ENCODE assay signal across 13 cellular contexts in genomic region chr13:32734511-32734910, GRCh38.
DNase-seq lines count a peak whose midpoint lies in the region; ATAC-seq and TF ChIP-seq lines count a peak whose summit lies in the region.
"Had no signal": no experiment of that assay in that cellular context is flagged by ENCODE, and none has a peak within 500 bp of the region (broad histone marks: within the 10 kb centered on the region; RNA-seq: fewer than 3 reads in every experiment).

No MANE protein-coding gene starts in this region.

- H3K4me3 Mint-ChIP-seq in activated T-cell treated with anti-CD3 and anti-CD28 coated beads, Interleukin-2, amount 50 U/mL, for 24 hours: no peak overlapping the region
- H3K4me3 Mint-ChIP-seq: T-helper 1 cell treated with Interleukin-12 subunit alpha and Interleukin-12 subunit beta and Interleukin-4 antibody, amounts not matched to agents 30 μg/mL and 1 μg/mL, for 36 hours had no signal

- no peak overlapping the region; the same call in 1 of the 2 replicates for H3K23ac ChIP-seq in IMR-90 (ENCODE audit: low read depth, low read length)
- H3K23ac ChIP-seq in neuronal stem cell (ENCODE audit: low read depth, low read length, poor library complexity): no peak overlapping the region

- POLR2A ChIA-PET in IMR-90 (lab: Charles Lee; ENCODE audit: unreplicated experiment): interaction anchor here (0.6 kb wide), 1 partner anchor 16 kb away, joined by 3 read pairs; no protein-coding TSS in a partner anchor

- no TSS peak for BruUV-seq in IMR-90 (replicated peaks; lab: Mats Ljungman, UMichigan)

- H3K9me3 ChIP-seq in IMR-90 (ENCODE audit: control insufficient read depth, insufficient read depth, low read length) (no peaks in the 10 kb centered on the region), smooth muscle cell (replicated peaks; ENCODE audit: low read depth) (no peaks in the 10 kb centered on the region), neuronal stem cell (replicated peaks in 1 of 2; ENCODE audit: control insufficient read depth in 2 of 2, insufficient read depth in 1 of 2, low read depth in 1 of 2, low read length in 2 of 2) (no peaks in the 10 kb centered on the region)

- H3K9me3 Mint-ChIP-seq in activated T-cell treated with anti-CD3 and anti-CD28 coated beads, Interleukin-2, amount 50 U/mL, for 24 hours: no peaks in the 10 kb centered on the region
- H3K9me3 Mint-ChIP-seq: T-helper 1 cell treated with Interleukin-12 subunit alpha and Interleukin-12 subunit beta and Interleukin-4 antibody, amounts not matched to agents 30 μg/mL and 1 μg/mL, for 36 hours had no signal

- no peak overlapping the region for H2AFZ ChIP-seq in IMR-90 (replicated peaks; ENCODE audit: low read length, poor library complexity)
- no peak overlapping the region for H2AFZ ChIP-seq in smooth muscle cell (ENCODE audit: low read depth)
- no peak overlapping the region for H2AFZ ChIP-seq in neuronal stem cell (ENCODE audit: low read length)

- no peaks in the 10 kb centered on the region for H3F3A ChIP-seq in smooth muscle cell (ENCODE audit: low read depth)

- no peak overlapping the region for H3K9ac ChIP-seq in IMR-90 (ENCODE audit: low read depth, low read length)
- H3K9ac ChIP-seq in smooth muscle cell (ENCODE audit: low read depth): no peak overlapping the region
- H3K9ac ChIP-seq in neuronal stem cell (ENCODE audit: low read depth, low read length, poor library complexity): no peak overlapping the region

- H3K79me1 ChIP-seq in IMR-90 (ENCODE audit: low read depth in 1 of 2, low read length in 2 of 2) (peaks cover 0 to 4% of the 10 kb centered on the region in 2 experiments; a peak in 2 of 4 replicates), neuronal stem cell (ENCODE audit: low read depth, low read length) (peaks cover 2% of the 10 kb centered on the region)

- no peak for TF ChIP-seq POLR2A in IMR-90 (IDR thresholded peaks at IDR 0.05; ENCODE audit: low read depth, low read length)

- H2BK5ac ChIP-seq in IMR-90 (ENCODE audit: low read depth, low read length, poor library complexity, severe bottlenecking): peak overlapping the region; percentile 29
- no peak overlapping the region for H2BK5ac ChIP-seq in neuronal stem cell (ENCODE audit: low read length)

- H3K79me2 ChIP-seq in smooth muscle cell (ENCODE audit: low read depth): peaks cover 7% of the 10 kb centered on the region

- ATAC-seq in IMR-90 (ENCODE audit: low read depth): peak; percentile 42; the same call in 1 of the 2 replicates

- H3K4me3 ChIP-seq in IMR-90 (ENCODE audit: insufficient read depth, low read depth, low read length) (no peak overlapping the region), brain microvascular endothelial cell (ENCODE audit: low read depth, low read length) (no peak overlapping the region), smooth muscle cell (no peak overlapping the region), neuronal stem cell (ENCODE audit: low read length in 2 of 2) (no peak overlapping the region)

- WGBS in IMR-90 (ENCODE audit: extremely low coverage in 2 of 2, insufficient read length in 1 of 2), 2 experiments: no CpG with 5 or more reads among the region's 1 CpG
- WGBS in smooth muscle cell (ENCODE audit: low lambda C conversion rate): 67% methylated on average over 1 of the region's 1 CpG
- WGBS in neuronal stem cell (ENCODE audit: extremely low coverage in 2 of 2, insufficient read length in 2 of 2, insufficient replicate concordance in 1 of 2), 2 donors: no CpG with 5 or more reads among the region's 1 CpG

- H3K14ac ChIP-seq in IMR-90 (replicated peaks; ENCODE audit: low read depth, low read length): peak overlapping the region; percentile 15
- no peak overlapping the region for H3K14ac ChIP-seq in neuronal stem cell (ENCODE audit: low read length)

- H3K4me1 ChIP-seq in IMR-90 (ENCODE audit: control insufficient read depth, insufficient read depth, low read length): no peaks in the 10 kb centered on the region; the same call in 1 of the 2 replicates
- peaks cover 29% of the 10 kb centered on the region for H3K4me1 ChIP-seq in smooth muscle cell (ENCODE audit: low read depth)
- no peaks in the 10 kb centered on the region for H3K4me1 ChIP-seq in neuronal stem cell (ENCODE audit: control insufficient read depth in 2 of 2, insufficient read depth in 1 of 2, low read depth in 1 of 2, low read length in 2 of 2)

- no peak overlapping the region for H2BK20ac ChIP-seq in IMR-90 (ENCODE audit: low read depth, low read length)

- no peak for TF ChIP-seq CTCF in IMR-90 (conservative IDR thresholded peaks at IDR 0.05; ENCODE audit: low read depth, low read length)
- TF ChIP-seq CTCF in brain microvascular endothelial cell (IDR thresholded peaks at IDR 0.05; ENCODE audit: low read depth, low read length, missing control alignments): no peak
- TF ChIP-seq CTCF in smooth muscle cell (IDR thresholded peaks at IDR 0.05; ENCODE audit: borderline replicate concordance, insufficient read depth, poor library complexity, severe bottlenecking): no peak

- H2AK5ac ChIP-seq in IMR-90 (ENCODE audit: low read depth, low read length) (no peak overlapping the region), neuronal stem cell (ENCODE audit: low read depth, low read length) (no peak overlapping the region)

- dilution Hi-C loops in IMR-90 (cut with HindIII; ENCODE audit: low sequenced_read_pairs, unreplicated experiment): no loop called here

- peaks cover 3% of the 10 kb centered on the region; the same call in 1 of the 2 replicates for H3K9me1 ChIP-seq in IMR-90 (ENCODE audit: insufficient read depth, low read length)

- H3K4me2 ChIP-seq in IMR-90 (ENCODE audit: low read depth, low read length): no peak overlapping the region
- peak overlapping the region; percentile 41 for H3K4me2 ChIP-seq in smooth muscle cell
- no peak overlapping the region for H3K4me2 ChIP-seq in neuronal stem cell (ENCODE audit: insufficient read depth, low read length, poor library complexity, severe bottlenecking)

- no peaks in the 10 kb centered on the region for H3K27me3 Mint-ChIP-seq in activated T-cell treated with anti-CD3 and anti-CD28 coated beads, Interleukin-2, amount 50 U/mL, for 24 hours
- H3K27me3 Mint-ChIP-seq: CD4-positive, CD25-positive, alpha-beta regulatory T cell had no signal

- peaks cover 64% of the 10 kb centered on the region for H3K4me1 Mint-ChIP-seq in activated T-cell treated with anti-CD3 and anti-CD28 coated beads, Interleukin-2, amount 50 U/mL, for 24 hours (ENCODE audit: low read depth)

- H3K27ac Mint-ChIP-seq in activated T-cell treated with anti-CD3 and anti-CD28 coated beads, Interleukin-2, amount 50 U/mL, for 24 hours: peak overlapping the region; percentile 12
- H3K27ac Mint-ChIP-seq: T-helper 1 cell treated with Interleukin-12 subunit alpha and Interleukin-12 subunit beta and Interleukin-4 antibody, amounts not matched to agents 30 μg/mL and 1 μg/mL, for 36 hours had no signal

- H2BK120ac ChIP-seq in IMR-90 (ENCODE audit: low read depth, low read length) (no peak overlapping the region), neuronal stem cell (ENCODE audit: low read depth, low read length) (no peak overlapping the region)

- no peak overlapping the region for H4K5ac ChIP-seq in IMR-90 (ENCODE audit: low read depth, low read length)

- no peak overlapping the region for H4K91ac ChIP-seq in IMR-90 (ENCODE audit: insufficient read depth, low read depth, low read length)
- H4K91ac ChIP-seq in neuronal stem cell (ENCODE audit: low read depth, low read length, poor library complexity): no peak overlapping the region

- H3K36me3 ChIP-seq in IMR-90 (ENCODE audit: control insufficient read depth, insufficient read depth, low read length) (no peaks in the 10 kb centered on the region), brain microvascular endothelial cell (replicated peaks) (no peaks in the 10 kb centered on the region), smooth muscle cell (ENCODE audit: low read depth) (no peaks in the 10 kb centered on the region), neuronal stem cell (replicated peaks in 1 of 2; ENCODE audit: control insufficient read depth in 2 of 2, insufficient read depth in 2 of 2, low read length in 2 of 2) (peaks cover 2 to 59% of the 10 kb centered on the region in 2 donors)

- no peak overlapping the region for H2BK12ac ChIP-seq in neuronal stem cell (ENCODE audit: low read length)

- H4K8ac ChIP-seq in IMR-90 (ENCODE audit: low read depth in 2 of 2, low read length in 2 of 2) (no peak overlapping the region), neuronal stem cell (ENCODE audit: low read depth, low read length) (no peak overlapping the region)

- no peak overlapping the region for H2BK15ac ChIP-seq in IMR-90 (ENCODE audit: low read depth, low read length)
- H2BK15ac ChIP-seq in neuronal stem cell (ENCODE audit: low read length): no peak overlapping the region

- in situ Hi-C loops in IMR-90 (cut with MboI; ENCODE audit: low sequenced_read_pairs): no loop called here
- in situ Hi-C loops in brain microvascular endothelial cell (cut with HindIII; ENCODE audit: low pct_ligation_motif_present, low sequenced_read_pairs): no loop called here

- no peak for TF ChIP-seq RAD21 in IMR-90 (IDR thresholded peaks at IDR 0.05; ENCODE audit: low read length)

- H3K4ac ChIP-seq in IMR-90 (ENCODE audit: low read depth, low read length): no peak overlapping the region
- no peak overlapping the region for H3K4ac ChIP-seq in neuronal stem cell (ENCODE audit: low read length)

- H3K56ac ChIP-seq in IMR-90 (ENCODE audit: extremely low read depth, insufficient read depth, low read length): no peak overlapping the region

- no peak overlapping the region for H3K27ac ChIP-seq in IMR-90 (ENCODE audit: insufficient read depth, low read length)
- peak overlapping the region; percentile 35 for H3K27ac ChIP-seq in brain microvascular endothelial cell
- H3K27ac ChIP-seq in smooth muscle cell (ENCODE audit: low read depth): peak overlapping the region; percentile 79
- no peak overlapping the region for H3K27ac ChIP-seq in neuronal stem cell (replicated peaks; ENCODE audit: low read length)

- H3K27me3 ChIP-seq in IMR-90 (ENCODE audit: control insufficient read depth, insufficient read depth, low read length) (no peaks in the 10 kb centered on the region), brain microvascular endothelial cell (replicated peaks) (no peaks in the 10 kb centered on the region), smooth muscle cell (ENCODE audit: low read depth) (no peaks in the 10 kb centered on the region), neuronal stem cell (ENCODE audit: control insufficient read depth in 3 of 3, insufficient read depth in 3 of 3, low read depth in 1 of 3, low read length in 3 of 3) (no peaks in the 10 kb centered on the region)

- H3K36me3 Mint-ChIP-seq in activated T-cell treated with anti-CD3 and anti-CD28 coated beads, Interleukin-2, amount 50 U/mL, for 24 hours (ENCODE audit: low read depth): peaks cover 59% of the 10 kb centered on the region

- intact Hi-C loops in IMR-90 (cut with micrococcal nuclease): no loop called here

- H3K18ac ChIP-seq in IMR-90 (ENCODE audit: low read depth, low read length) (no peak overlapping the region), neuronal stem cell (ENCODE audit: low read length) (no peak overlapping the region)

- DNase-seq in activated T-cell treated with anti-CD3 and anti-CD28 coated beads, Interleukin-2, amount 50 U/mL, for 24 hours: no peak
- DNase-seq in activated T-cell treated with anti-CD3 and anti-CD28 coated beads, Interleukin-2, amount 50 U/mL, for 1 hour: no peak
- DNase-seq in IMR-90 (peak; percentile 88), brain microvascular endothelial cell (peak; percentile 90), smooth muscle cell (lab: John Stamatoyannopoulos, UW; ENCODE audit: unreplicated experiment) (no peak), NCI-H128 (lab: John Stamatoyannopoulos, UW; ENCODE audit: unreplicated experiment) (no peak), neuronal stem cell (ENCODE audit: low spot score) (no peak), amniotic stem cell (lab: John Stamatoyannopoulos, UW) (no peak)
- DNase-seq: activated T-cell treated with anti-CD3 and anti-CD28 coated beads for 4 hours; CD4-positive, CD25-positive, alpha-beta regulatory T cell; midbrain; NCI-H526 treated with DMSO at 0.1 percent for 48 hours had no signal

- CTCF ChIA-PET in IMR-90 (lab: Yijun Ruan, JAX): interaction anchor here (1.2 kb wide), 1 partner anchor 12 kb away, joined by 3 read pairs; no protein-coding TSS in a partner anchor

- no peak overlapping the region for H2AK9ac ChIP-seq in IMR-90 (replicated peaks; ENCODE audit: low read depth, low read length, poor library complexity)

- H4K20me1 ChIP-seq in IMR-90 (ENCODE audit: insufficient read depth, low read length): no peaks in the 10 kb centered on the region
- H4K20me1 ChIP-seq in smooth muscle cell (ENCODE audit: low read depth): peaks cover 4% of the 10 kb centered on the region

Comparison
In these comparisons a context has a peak if more than half of its experiments do, and no peak if none do; other contexts are left out.
1. DNase-seq: peak in IMR-90 (single experiment) and brain microvascular endothelial cell (single experiment); none in activated T-cell treated with anti-CD3 and anti-CD28 coated beads, Interleukin-2, amount 50 U/mL, for 24 hours (single experiment), activated T-cell treated with anti-CD3 and anti-CD28 coated beads, Interleukin-2, amount 50 U/mL, for 1 hour (single experiment), smooth muscle cell (single experiment), NCI-H128 (single experiment), neuronal stem cell (single experiment) and amniotic stem cell (single experiment).
2. H3K27ac ChIP-seq: peak in brain microvascular endothelial cell (single experiment) and smooth muscle cell (single experiment); none in IMR-90 (single experiment) and neuronal stem cell (single experiment).